ENCODE assay signal across 27 cellular contexts in genomic region chr6:4105980-4106536, GRCh38. TPM values are rescaled to one million over a fixed set of nuclear protein-coding genes. Genes with fewer than 3 reads are reported as not detected.
DNase-seq lines count a peak whose midpoint lies in the region; ATAC-seq, FAIRE-seq and TF ChIP-seq lines count a peak whose summit lies in the region.
"Had no signal": no experiment of that assay in that cellular context is flagged by ENCODE, and none has a peak within 500 bp of the region (broad histone marks: within the 10 kb centered on the region; RNA-seq: fewer than 3 reads in every experiment).

No MANE protein-coding gene starts in this region.

- DNase-seq in Calu3 (no peak), NCI-H82 (lab: John Stamatoyannopoulos, UW) (peak; percentile 40), K562 (ENCODE audit: extremely low read depth in 1 of 4, low spot score in 3 of 4) (no peak), pancreas (no peak), erythroblast (lab: John Stamatoyannopoulos, UW) (no peak), NCI-H524 treated with DMSO at 0.1 percent for 48 hours (lab: John Stamatoyannopoulos, UW) (no peak), esophagus squamous epithelium (lab: John Stamatoyannopoulos, UW) (no peak), foreskin fibroblast (no peak)
- DNase-seq: CD4-positive, CD25-positive, alpha-beta regulatory T cell; DMS53; H9; IMR-90; NCI-H1048; NCI-H1417; NCI-H1694 treated with DMSO at 0.1 percent for 48 hours; NCI-H2081; NCI-H2171; NCI-H226; NCI-H510A; PC-3; SJCRH30 had no signal

- H3K27ac ChIP-seq in K562 (ENCODE audit: extremely low read depth, low read depth, low read length), result no peak overlapping the region
- H3K27ac ChIP-seq in pancreas, result peak overlapping the region; percentile 11 to 63 (median 34)
- H3K27ac ChIP-seq in esophagus squamous epithelium, result no peak overlapping the region
- H3K27ac ChIP-seq: BLaER1, SJCRH30 had no signal

- H3K27me3 ChIP-seq in K562 (ENCODE audit: control insufficient read depth in 2 of 2, insufficient read depth in 2 of 2, low read length in 2 of 2), result no peaks in the 10 kb centered on the region
- H3K27me3 ChIP-seq in pancreas, result no peaks in the 10 kb centered on the region
- H3K27me3 ChIP-seq in esophagus squamous epithelium, result no peaks in the 10 kb centered on the region
- H3K27me3 ChIP-seq: BLaER1, SJCRH30 had no signal

- H3K36me3 Mint-ChIP-seq in Calu3 (ENCODE audit: insufficient read depth, unreplicated experiment), result no peaks in the 10 kb centered on the region
- H3K36me3 Mint-ChIP-seq: CD4-positive, CD25-positive, alpha-beta regulatory T cell had no signal

- CTCF ChIA-PET in Calu3 (lab: Charles Lee), result no interaction called here
- CTCF ChIA-PET in K562 (lab: Yijun Ruan, JAX; ENCODE audit: low intra/inter-chr PET ratio), result no interaction called here

- POLR2A ChIA-PET in K562 (lab: Yijun Ruan, JAX), result interaction anchor here (0.8 kb wide), 1 partner anchor 20 kb away, joined by 3 read pairs; no protein-coding TSS in a partner anchor

- BruUV-seq in Calu3 (replicated peaks; lab: Mats Ljungman, UMichigan) (no TSS peak), K562 (replicated peaks; lab: Mats Ljungman, UMichigan) (no TSS peak)

- H3K4me1 Mint-ChIP-seq in Calu3 (ENCODE audit: low read depth, unreplicated experiment), result peaks cover 44% of the 10 kb centered on the region
- H3K4me1 Mint-ChIP-seq: CD4-positive, CD25-positive, alpha-beta regulatory T cell had no signal

- H3K9me1 ChIP-seq in K562 (ENCODE audit: control insufficient read depth, insufficient read depth, low read length), result no peaks in the 10 kb centered on the region

- H3K27me3 Mint-ChIP-seq in Calu3 (ENCODE audit: unreplicated experiment), result no peaks in the 10 kb centered on the region

- FAIRE-seq in K562 (lab: Jason Lieb, UNC) (no peak), pancreas (lab: Jason Lieb, UNC) (no peak)

- in situ Hi-C loops in K562 (cut with MboI), result no loop called here

- H3K4me1 ChIP-seq in K562 (replicated peaks in 1 of 2; ENCODE audit: control insufficient read depth in 2 of 2, insufficient read depth in 2 of 2, low read length in 2 of 2) (no peaks in the 10 kb centered on the region; a peak in 1 of 5 replicates), pancreas (peaks cover 24 to 56% (median 41%) of the 10 kb centered on the region in 3 donors), esophagus squamous epithelium (peaks cover 0 to 13% (median 0%) of the 10 kb centered on the region in 3 donors)
- H3K4me1 ChIP-seq: BLaER1 had no signal

- no peaks in the 10 kb centered on the region for H3K9me3 Mint-ChIP-seq in Calu3 (ENCODE audit: low read depth, unreplicated experiment)
- H3K9me3 Mint-ChIP-seq: H9 had no signal

- no peak for TF ChIP-seq POLR2A in K562 (conservative IDR thresholded peaks at IDR 0.05)
- no peak for TF ChIP-seq POLR2A in erythroblast (IDR thresholded peaks at IDR 0.05; ENCODE audit: low read length)
- TF ChIP-seq POLR2A in esophagus squamous epithelium (IDR thresholded peaks at IDR 0.05), result no peak

- no peak overlapping the region for H3K9ac ChIP-seq in K562 (ENCODE audit: insufficient read depth in 1 of 2, low read depth in 2 of 2, low read length in 2 of 2)
- H3K9ac ChIP-seq: BLaER1 had no signal

- intact Hi-C loops in Calu3 (cut with micrococcal nuclease; ENCODE audit: unreplicated experiment), result no loop called here
- intact Hi-C loops in K562 (cut with micrococcal nuclease), result no loop called here
- intact Hi-C loops in pancreas (cut with DNase I), result no loop called here
- intact Hi-C loops in esophagus squamous epithelium (cut with DNase I), result no loop called here

- H2AFZ ChIP-seq in K562 (ENCODE audit: low read depth, low read length), result 0 out of 2 replicates have a peak overlapping the region, but pooled peaks have one; percentile 35

- H3K9me3 ChIP-seq in K562 (replicated peaks; ENCODE audit: control insufficient read depth, insufficient read depth, low read depth, low read length) (no peaks in the 10 kb centered on the region), pancreas (no peaks in the 10 kb centered on the region), esophagus squamous epithelium (no peaks in the 10 kb centered on the region)
- H3K9me3 ChIP-seq: BLaER1, SJCRH30 had no signal

- H3K36me3 ChIP-seq in K562 (ENCODE audit: control insufficient read depth, insufficient read depth, low read length) (no peaks in the 10 kb centered on the region), pancreas (no peaks in the 10 kb centered on the region), esophagus squamous epithelium (no peaks in the 10 kb centered on the region)
- H3K36me3 ChIP-seq: BLaER1, SJCRH30 had no signal

- H4K20me1 ChIP-seq in K562 (replicated peaks; ENCODE audit: control insufficient read depth, insufficient read depth, low read length), result no peaks in the 10 kb centered on the region
- H4K20me1 ChIP-seq: BLaER1 had no signal

- TF ChIP-seq CTCF in Calu3 (IDR thresholded peaks at IDR 0.05; ENCODE audit: unreplicated experiment), result no peak
- no peak for TF ChIP-seq CTCF in K562 (IDR thresholded peaks at IDR 0.05 in 2 of 3, conservative IDR thresholded peaks at IDR 0.05 in 1 of 3; ENCODE audit: insufficient read depth in 2 of 3, low read depth in 1 of 3, low read length in 3 of 3)
- no peak for TF ChIP-seq CTCF in pancreas (IDR thresholded peaks at IDR 0.05)
- no peak for TF ChIP-seq CTCF in esophagus squamous epithelium (IDR thresholded peaks at IDR 0.05)
- TF ChIP-seq CTCF in foreskin fibroblast (IDR thresholded peaks at IDR 0.05; ENCODE audit: low read depth, low read length), result no peak

- no peak overlapping the region for H3K4me3 Mint-ChIP-seq in Calu3 (ENCODE audit: low read depth, unreplicated experiment)
- H3K4me3 Mint-ChIP-seq: CD4-positive, CD25-positive, alpha-beta regulatory T cell; H9 had no signal

- no peak for TF ChIP-seq EP300 in K562 (IDR thresholded peaks at IDR 0.05; ENCODE audit: low read length)

- H3K4me2 ChIP-seq in K562 (ENCODE audit: insufficient read depth, low read length), result no peak overlapping the region
- H3K4me2 ChIP-seq: BLaER1 had no signal

- no peak for TF ChIP-seq RAD21 in K562 (CRISPR knock-in tag; conservative IDR thresholded peaks at IDR 0.05 in 1 of 2, IDR thresholded peaks at IDR 0.05 in 1 of 2)

- ATAC-seq in K562, result peak; percentile 66; the same call in 2 of the 3 replicates
- ATAC-seq in pancreas, result peak in 2 of 4 donors; percentile 14 to 44
- ATAC-seq: PC-3, Right ventricle myocardium inferior had no signal

- peak overlapping the region; percentile 9 for H3K27ac Mint-ChIP-seq in Calu3 (ENCODE audit: unreplicated experiment)
- H3K27ac Mint-ChIP-seq: CD4-positive, CD25-positive, alpha-beta regulatory T cell; H9 had no signal

- H3K79me2 ChIP-seq in K562 (ENCODE audit: control insufficient read depth, insufficient read depth, low read length), result no peaks in the 10 kb centered on the region

- H3K4me3 ChIP-seq in K562 (no peak overlapping the region), pancreas (no peak overlapping the region), esophagus squamous epithelium (no peak overlapping the region), foreskin fibroblast (ENCODE audit: low read depth in 1 of 2, low read length in 2 of 2) (no peak overlapping the region)
- H3K4me3 ChIP-seq: BLaER1, SJCRH30 had no signal

- 6% methylated on average over 4 of the region's 4 CpGs for WGBS in K562 (ENCODE audit: insufficient coverage, low coverage, missing lambda C conversion rate)
- 17 to 21% methylated on average over 4 of the region's 4 CpGs for WGBS in pancreas, 2 donors
- 78 to 86% methylated on average over 4 of the region's 4 CpGs for WGBS in esophagus squamous epithelium, 2 donors

RNA-seq across cellular contexts. Expression of gene FAM217A, which starts 27.1 kb away (rescaled TPM):
- total RNA-seq in Calu3 (2022), result not detected in 2 replicates
- not detected in 2 replicates for total RNA-seq in K562 (2011; cell fraction: chromatin; rRNA removed; ENCODE audit: low replicate concordance)
- not detected in 2 replicates for total RNA-seq in K562 (2011; cell fraction: nucleolus; rRNA removed)
- total RNA-seq in K562 (2011; cell fraction: nucleoplasm; rRNA removed), result not detected in 2 replicates
- not detected in 2 replicates for total RNA-seq in K562 (2014; rRNA removed)
- not detected in 2 replicates for total RNA-seq in K562 (2014; rRNA removed; fragmentation: Illumina TruSeq; extraction: Trizol)
- total RNA-seq in K562 (2015; rRNA removed; fragmentation: Illumina TruSeq; extraction: Trizol), result not detected in 2 replicates
- not detected in 2 replicates for total RNA-seq in K562 (2021)
- polyA plus RNA-seq in K562 (2011; rRNA removed), result not detected in 2 replicates
- polyA plus RNA-seq in K562 (2011; cell fraction: cytosol; rRNA removed), result not detected in 2 replicates
- polyA plus RNA-seq in K562 (2011; cell fraction: nucleus; rRNA removed), result not detected in 2 replicates
- polyA plus RNA-seq in K562 (2012), result not detected in 2 replicates
- polyA plus RNA-seq in K562 (2014; fragmentation: Illumina TruSeq; extraction: Trizol), result not detected in 2 replicates
- polyA plus RNA-seq in K562 (2014; fragmentation: Nextera tagmentation; extraction: Ambion mirVana), result not detected
- polyA plus RNA-seq in K562 (2014; rRNA removed), result not detected in 2 replicates
- polyA minus RNA-seq in K562 (2011; rRNA and poly(A)+ RNA removed), result not detected in 2 replicates
- not detected in 2 replicates for polyA minus RNA-seq in K562 (2011; cell fraction: cytosol; rRNA and poly(A)+ RNA removed)
- not detected in 2 replicates for polyA minus RNA-seq in K562 (2011; cell fraction: nucleus; rRNA and poly(A)+ RNA removed)
- 1 to 10 TPM in 1 of 6 donors, under 1 TPM in 4, not detected in 1; 0.09 to 1.3 (median 0.32) TPM for total RNA-seq in pancreas
- polyA plus RNA-seq in pancreas, result 1 to 10 TPM in 1 of 2 donors, under 1 TPM in 1; 0.76 to 1.2 TPM
- not detected for total RNA-seq in esophagus squamous epithelium
- total RNA-seq: A172; CD4-positive, CD25-positive, alpha-beta regulatory T cell; Daoy; G401; H9; IMR-90; PC-3; Right ventricle myocardium inferior; RPMI7951; SJCRH30 had no signal
- polyA plus RNA-seq: IMR-90 had no signal

RNA-seq across cellular contexts. Expression of gene ECI2, which starts 29.3 kb away (rescaled TPM):
- total RNA-seq in Calu3 (2022) (15.8 and 19.7 TPM in 2 replicates), K562 (2014; rRNA removed) (142 and 150 TPM in 2 replicates), K562 (2014; rRNA removed; fragmentation: Illumina TruSeq; extraction: Trizol) (157 and 171 TPM in 2 replicates), K562 (2015; rRNA removed; fragmentation: Illumina TruSeq; extraction: Trizol) (141 and 142 TPM in 2 replicates), K562 (2021) (101 and 104 TPM in 2 replicates), pancreas (10 to 100 TPM; 34.2 to 79.6 (median 55.4) TPM), esophagus squamous epithelium (10 to 100 TPM; 11.7 to 38.0 (median 19.1) TPM)
- total RNA-seq in K562 (2011; cell fraction: chromatin; rRNA removed; ENCODE audit: low replicate concordance), result 61.5 and 71.7 TPM in 2 replicates
- total RNA-seq in K562 (2011; cell fraction: nucleolus; rRNA removed), result 29.9 and 41.3 TPM in 2 replicates
- total RNA-seq in K562 (2011; cell fraction: nucleoplasm; rRNA removed), result 42.9 and 50.0 TPM in 2 replicates
- polyA plus RNA-seq in K562 (2011; rRNA removed) (62.1 and 80.7 TPM in 2 replicates), K562 (2014; fragmentation: Illumina TruSeq; extraction: Trizol) (179 and 228 TPM in 2 replicates), K562 (2014; fragmentation: Nextera tagmentation; extraction: Ambion mirVana) (100 to 1,000 TPM; 332 to 377 TPM), K562 (2014; rRNA removed) (88.9 and 114 TPM in 2 replicates), pancreas (10 to 100 TPM; 26.8 to 54.5 TPM)
- 51.6 and 74.1 TPM in 2 replicates for polyA plus RNA-seq in K562 (2011; cell fraction: cytosol; rRNA removed)
- polyA plus RNA-seq in K562 (2011; cell fraction: nucleus; rRNA removed), result 59.0 and 69.0 TPM in 2 replicates
- 92.5 and 178 TPM in 2 replicates for polyA plus RNA-seq in K562 (2012)
- 134 and 145 TPM in 2 replicates for polyA minus RNA-seq in K562 (2011; rRNA and poly(A)+ RNA removed)
- polyA minus RNA-seq in K562 (2011; cell fraction: cytosol; rRNA and poly(A)+ RNA removed), result 41.0 and 57.7 TPM in 2 replicates
- 22.3 and 36.7 TPM in 2 replicates for polyA minus RNA-seq in K562 (2011; cell fraction: nucleus; rRNA and poly(A)+ RNA removed)

Comparison
In these comparisons a context has a peak if more than half of its experiments do, and no peak if none do; other contexts are left out.
1. H3K27ac ChIP-seq: peak in pancreas (4 of 4); none in K562 (single experiment) and esophagus squamous epithelium (0 of 4).